10 cellular contexts compared by ENCODE assay signal in the genomic region with DNA sequence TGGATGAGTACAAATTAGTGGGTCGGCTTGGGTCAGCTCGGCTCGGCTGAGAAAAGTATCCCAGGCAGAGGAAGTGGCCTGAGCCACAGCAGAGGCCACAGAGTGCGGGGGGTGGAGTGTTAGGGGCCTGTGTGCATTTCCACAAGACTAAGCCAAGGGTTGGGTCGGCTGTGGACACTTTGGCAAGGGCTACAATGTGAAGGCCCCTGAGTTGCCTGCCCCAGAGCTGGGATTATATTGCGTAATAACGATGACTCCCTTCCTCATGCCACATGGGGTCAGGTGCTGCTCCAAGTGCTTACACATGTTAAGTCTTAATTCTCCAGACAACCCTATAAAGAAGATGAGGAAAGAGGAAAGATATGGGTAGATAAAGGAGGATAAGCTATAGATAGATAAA. TPM values are rescaled to one million over a fixed set of nuclear protein-coding genes. Genes with fewer than 3 reads are reported as not detected.
DNase-seq lines count a peak whose midpoint lies in the region; ATAC-seq and TF ChIP-seq lines count a peak whose summit lies in the region.
"Had no signal": no experiment of that assay in that cellular context is flagged by ENCODE, and none has a peak within 500 bp of the region (broad histone marks: within the 10 kb centered on the region; RNA-seq: fewer than 3 reads in every experiment).

No MANE protein-coding gene starts in this region.

- POLR2A ChIA-PET in activated naive CD8-positive, alpha-beta T cell treated with anti-CD3 and anti-CD28 coated beads, Interleukin-2, amount 10 ng/mL, durations not matched to agents 7 days and 5 days (lab: Charles Lee): interaction anchor here (0.8 to 10.4 kb wide), 5 partner anchors 7 to 32 kb away, joined by 4 to 297 read pairs (median 6); a partner anchor contains a TSS

- intact Hi-C loops in left lung (cut with DNase I): no loop called here
- intact Hi-C loops in colonic mucosa (cut with DNase I): no loop called here

- H3K4me3 ChIP-seq in left lung (no peak overlapping the region), colonic mucosa (no peak overlapping the region)

- H3K36me3 ChIP-seq in left lung (no peaks in the 10 kb centered on the region), colonic mucosa (no peaks in the 10 kb centered on the region)

- H3K9ac ChIP-seq in colonic mucosa (ENCODE audit: low read depth in 2 of 2, low read length in 2 of 2): no peak overlapping the region

- H3K4me1 Mint-ChIP-seq in activated naive CD4-positive, alpha-beta T cell treated with anti-CD3 and anti-CD28 coated beads, Interleukin-2, amount 50 U/mL, for 24 hours: peaks cover 100% of the 10 kb centered on the region
- peaks cover 83% of the 10 kb centered on the region for H3K4me1 Mint-ChIP-seq in activated naive CD8-positive, alpha-beta T cell treated with anti-CD3 and anti-CD28 coated beads, Interleukin-2, amount 10 ng/mL, durations not matched to agents 7 days and 5 days
- peaks cover 47% of the 10 kb centered on the region for H3K4me1 Mint-ChIP-seq in type B pancreatic cell (ENCODE audit: unreplicated experiment)

- DNase-seq in activated naive CD4-positive, alpha-beta T cell treated with anti-CD3 and anti-CD28 coated beads, Interleukin-2, amount 50 U/mL, for 16 hours: no peak
- DNase-seq in activated naive CD8-positive, alpha-beta T cell treated with anti-CD3 and anti-CD28 coated beads, Interleukin-2, amount 10 ng/mL, durations not matched to agents 7 days and 5 days: no peak
- DNase-seq in left lung (peak in 1 of 2 donors; percentile 59), colonic mucosa (no peak), NCI-H2107 (lab: John Stamatoyannopoulos, UW) (no peak), type B pancreatic cell (ENCODE audit: extremely low spot score, unreplicated experiment) (no peak)

- no peaks in the 10 kb centered on the region for H3K9me3 Mint-ChIP-seq in activated naive CD4-positive, alpha-beta T cell treated with anti-CD3 and anti-CD28 coated beads, Interleukin-2, amount 50 U/mL, for 24 hours
- H3K9me3 Mint-ChIP-seq in activated naive CD8-positive, alpha-beta T cell treated with anti-CD3 and anti-CD28 coated beads, Interleukin-2, amount 10 ng/mL, durations not matched to agents 7 days and 5 days: no peaks in the 10 kb centered on the region
- peaks cover 6% of the 10 kb centered on the region for H3K9me3 Mint-ChIP-seq in type B pancreatic cell
- H3K9me3 Mint-ChIP-seq: brain, nephron had no signal

- no peaks in the 10 kb centered on the region for H3K27me3 Mint-ChIP-seq in activated naive CD4-positive, alpha-beta T cell treated with anti-CD3 and anti-CD28 coated beads, Interleukin-2, amount 50 U/mL, for 24 hours
- H3K27me3 Mint-ChIP-seq in activated naive CD8-positive, alpha-beta T cell treated with anti-CD3 and anti-CD28 coated beads, Interleukin-2, amount 10 ng/mL, durations not matched to agents 7 days and 5 days: no peaks in the 10 kb centered on the region
- H3K27me3 Mint-ChIP-seq in type B pancreatic cell: no peaks in the 10 kb centered on the region
- H3K27me3 Mint-ChIP-seq: brain had no signal

- H3K4me3 Mint-ChIP-seq in activated naive CD4-positive, alpha-beta T cell treated with anti-CD3 and anti-CD28 coated beads, Interleukin-2, amount 50 U/mL, for 24 hours: peak overlapping the region; percentile 79
- H3K4me3 Mint-ChIP-seq in activated naive CD8-positive, alpha-beta T cell treated with anti-CD3 and anti-CD28 coated beads, Interleukin-2, amount 10 ng/mL, durations not matched to agents 7 days and 5 days: peak overlapping the region; percentile 96
- H3K4me3 Mint-ChIP-seq in type B pancreatic cell: no peak overlapping the region
- H3K4me3 Mint-ChIP-seq: brain, nephron had no signal

- H3K9me3 ChIP-seq in left lung (no peaks in the 10 kb centered on the region), colonic mucosa (no peaks in the 10 kb centered on the region)

- H3K4me1 ChIP-seq in left lung: peaks cover 22 to 79% of the 10 kb centered on the region in 2 donors
- no peaks in the 10 kb centered on the region for H3K4me1 ChIP-seq in colonic mucosa

- TF ChIP-seq CTCF in left lung (IDR thresholded peaks at IDR 0.05) (no peak), colonic mucosa (IDR thresholded peaks at IDR 0.05) (no peak), type B pancreatic cell (conservative IDR thresholded peaks at IDR 0.05) (no peak)

- no peak for ATAC-seq in activated naive CD8-positive, alpha-beta T cell treated with anti-CD3 and anti-CD28 coated beads, Interleukin-2, amount 10 ng/mL, durations not matched to agents 7 days and 5 days (ENCODE audit: low read depth)
- ATAC-seq in left lung (peak; percentile 44), GM21390 (IDR thresholded peaks at IDR 0.05; ENCODE audit: unreplicated experiment) (no peak)

- H3K36me3 Mint-ChIP-seq in activated naive CD4-positive, alpha-beta T cell treated with anti-CD3 and anti-CD28 coated beads, Interleukin-2, amount 50 U/mL, for 24 hours: peaks cover 15% of the 10 kb centered on the region
- H3K36me3 Mint-ChIP-seq in activated naive CD8-positive, alpha-beta T cell treated with anti-CD3 and anti-CD28 coated beads, Interleukin-2, amount 10 ng/mL, durations not matched to agents 7 days and 5 days: peaks cover 70% of the 10 kb centered on the region
- peaks cover 9% of the 10 kb centered on the region for H3K36me3 Mint-ChIP-seq in type B pancreatic cell
- H3K36me3 Mint-ChIP-seq: brain had no signal

- peak overlapping the region; percentile 99 for H3K27ac Mint-ChIP-seq in activated naive CD4-positive, alpha-beta T cell treated with anti-CD3 and anti-CD28 coated beads, Interleukin-2, amount 50 U/mL, for 24 hours
- H3K27ac Mint-ChIP-seq in activated naive CD8-positive, alpha-beta T cell treated with anti-CD3 and anti-CD28 coated beads, Interleukin-2, amount 10 ng/mL, durations not matched to agents 7 days and 5 days: peak overlapping the region; percentile 88
- H3K27ac Mint-ChIP-seq in type B pancreatic cell: no peak overlapping the region
- H3K27ac Mint-ChIP-seq: nephron had no signal

- H3K27me3 ChIP-seq in left lung: no peaks in the 10 kb centered on the region
- H3K27me3 ChIP-seq in colonic mucosa: no peaks in the 10 kb centered on the region

- H3K27ac ChIP-seq in left lung (peak overlapping the region in 1 of 2 donors; percentile 45), colonic mucosa (no peak overlapping the region)

RNA-seq across cellular contexts. Expression of a gene that starts 11.4 kb away (rescaled TPM):
- total RNA-seq in activated naive CD8-positive, alpha-beta T cell treated with anti-CD3 and anti-CD28 coated beads, Interleukin-2, amount 10 ng/mL, durations not matched to agents 7 days and 5 days: 1,000 to 10,000 TPM; 1,124 to 1,144 TPM
- total RNA-seq in left lung: 10 to 100 TPM; 60.2 to 84.5 TPM
- 10 to 100 TPM; 13.7 to 15.4 TPM for total RNA-seq in colonic mucosa
- 66.3 and 159 TPM in 2 replicates for total RNA-seq in type B pancreatic cell (ENCODE audit: low replicate concordance)
